In the genomic region with DNA sequence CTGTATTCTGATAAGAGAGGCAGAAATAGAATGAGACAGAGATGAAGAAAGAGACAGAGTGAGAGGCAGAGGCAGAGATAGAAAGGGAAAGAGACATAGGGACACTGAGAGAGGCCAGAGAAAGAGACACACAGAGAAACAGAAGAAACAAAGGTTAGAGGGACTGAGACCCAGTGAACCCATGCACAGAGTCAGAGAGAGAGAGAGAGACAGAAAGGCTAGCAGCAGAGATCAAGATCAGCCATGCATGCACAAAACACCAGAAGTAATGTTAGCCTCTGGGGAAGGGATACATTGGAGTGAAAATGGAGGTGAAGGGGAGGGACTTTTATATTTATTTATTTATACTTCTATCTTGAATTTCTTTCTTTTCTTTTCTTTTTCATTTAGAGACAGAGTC, we compare ENCODE assay signal across 12 cellular contexts. TPM values are rescaled to one million over a fixed set of nuclear protein-coding genes. Genes with fewer than 3 reads are reported as not detected.
DNase-seq lines count a peak whose midpoint lies in the region; ATAC-seq and TF ChIP-seq lines count a peak whose summit lies in the region.
"Had no signal": no experiment of that assay in that cellular context is flagged by ENCODE, and none has a peak within 500 bp of the region (broad histone marks: within the 10 kb centered on the region; RNA-seq: fewer than 3 reads in every experiment).

No MANE protein-coding gene starts in this region.

- peaks cover 0 to 9% (median 5%) of the 10 kb centered on the region in 5 donors for H3K27me3 Mint-ChIP-seq in naive thymus-derived CD4-positive, alpha-beta T cell

- peak; percentile 29 for DNase-seq in GM13977 (ENCODE audit: low spot score)
- peak; percentile 33 for DNase-seq in kidney glomerular epithelial cell (lab: John Stamatoyannopoulos, UW)
- DNase-seq in activated CD4-positive, alpha-beta T cell treated with anti-CD3 and anti-CD28 coated beads, Interleukin-2, amount 50 U/mL, for 48 hours: no peak
- DNase-seq in naive thymus-derived CD4-positive, alpha-beta T cell: no peak
- no peak for DNase-seq in NCI-H2081 (lab: John Stamatoyannopoulos, UW)
- DNase-seq: activated CD8-positive, alpha-beta memory T cell treated with anti-CD3 and anti-CD28 coated beads for 24 hours; BE2C; natural killer cell had no signal

- H3K27ac ChIP-seq in naive thymus-derived CD4-positive, alpha-beta T cell (ENCODE audit: low read depth, low read length): no peak overlapping the region

- no peaks in the 10 kb centered on the region for H3K9me3 ChIP-seq in naive thymus-derived CD4-positive, alpha-beta T cell (ENCODE audit: control insufficient read depth in 2 of 3, low read length in 3 of 3)
- H3K9me3 ChIP-seq: BE2C had no signal

- no peaks in the 10 kb centered on the region for H3K27me3 ChIP-seq in naive thymus-derived CD4-positive, alpha-beta T cell (ENCODE audit: control insufficient read depth in 2 of 2, insufficient read depth in 2 of 2, low read length in 2 of 2)
- H3K27me3 ChIP-seq: BE2C had no signal

- no peaks in the 10 kb centered on the region for H3K36me3 Mint-ChIP-seq in naive thymus-derived CD4-positive, alpha-beta T cell
- H3K36me3 Mint-ChIP-seq: natural killer cell had no signal

- intact Hi-C loops in naive thymus-derived CD4-positive, alpha-beta T cell (cut with micrococcal nuclease): no loop called here

- no peaks in the 10 kb centered on the region for H3K4me1 Mint-ChIP-seq in naive thymus-derived CD4-positive, alpha-beta T cell
- H3K4me1 Mint-ChIP-seq: natural killer cell had no signal

- CTCF ChIA-PET in naive thymus-derived CD4-positive, alpha-beta T cell (lab: Charles Lee): interaction anchor here (0.7 kb wide), 1 partner anchor 40 kb away, joined by 3 read pairs; no protein-coding TSS in a partner anchor

- H3K9me3 Mint-ChIP-seq in naive thymus-derived CD4-positive, alpha-beta T cell: no peaks in the 10 kb centered on the region
- H3K9me3 Mint-ChIP-seq: natural killer cell; T-helper 1 cell treated with Interleukin-12 subunit alpha and Interleukin-12 subunit beta and Interleukin-4 antibody, amounts not matched to agents 30 μg/mL and 1 μg/mL, for 36 hours had no signal

- no peak overlapping the region for H3K4me3 Mint-ChIP-seq in naive thymus-derived CD4-positive, alpha-beta T cell
- H3K4me3 Mint-ChIP-seq: natural killer cell; T-helper 1 cell treated with Interleukin-12 subunit alpha and Interleukin-12 subunit beta and Interleukin-4 antibody, amounts not matched to agents 30 μg/mL and 1 μg/mL, for 36 hours had no signal

- POLR2A ChIA-PET in naive thymus-derived CD4-positive, alpha-beta T cell (lab: Charles Lee): no interaction called here

- ATAC-seq in GM21447 (IDR thresholded peaks at IDR 0.05; ENCODE audit: unreplicated experiment) (peak; percentile 50), HG03432 (IDR thresholded peaks at IDR 0.05; ENCODE audit: unreplicated experiment) (peak; percentile 54), HG03457 (IDR thresholded peaks at IDR 0.05; ENCODE audit: unreplicated experiment) (no peak)
- ATAC-seq in naive thymus-derived CD4-positive, alpha-beta T cell: no peak
- ATAC-seq: natural killer cell had no signal

- H3K36me3 ChIP-seq in naive thymus-derived CD4-positive, alpha-beta T cell (ENCODE audit: control insufficient read depth in 2 of 3, insufficient read depth in 3 of 3, low read length in 3 of 3): no peaks in the 10 kb centered on the region
- H3K36me3 ChIP-seq: BE2C had no signal

- no peak for TF ChIP-seq CTCF in GM13977 (IDR thresholded peaks at IDR 0.05; ENCODE audit: extremely low read depth, insufficient read depth, missing control alignments)

- no peak overlapping the region for H3K4me3 ChIP-seq in naive thymus-derived CD4-positive, alpha-beta T cell (ENCODE audit: low read length)

- H3K27ac Mint-ChIP-seq in naive thymus-derived CD4-positive, alpha-beta T cell: no peak overlapping the region
- H3K27ac Mint-ChIP-seq: natural killer cell; T-helper 1 cell treated with Interleukin-12 subunit alpha and Interleukin-12 subunit beta and Interleukin-4 antibody, amounts not matched to agents 30 μg/mL and 1 μg/mL, for 36 hours had no signal

- no peaks in the 10 kb centered on the region for H3K4me1 ChIP-seq in naive thymus-derived CD4-positive, alpha-beta T cell (ENCODE audit: control insufficient read depth in 2 of 2, insufficient read depth in 2 of 2, low read length in 2 of 2)

- in situ Hi-C loops in GM13977 (cut with MboI; ENCODE audit: low pct_unique_long_range_greater_than_20kb, low sequenced_read_pairs, unreplicated experiment): no loop called here

RNA-seq across cellular contexts. Expression of gene SPARC, which starts 14.1 kb away (rescaled TPM):
- total RNA-seq in naive thymus-derived CD4-positive, alpha-beta T cell: 10 to 100 TPM in 1 of 5 experiments, 1 to 10 TPM in 1, under 1 TPM in 2, not detected in 1; 0.43 to 14.5 (median 1.4) TPM
- polyA plus RNA-seq in naive thymus-derived CD4-positive, alpha-beta T cell: under 1 TPM in 1 of 2 donors, not detected in 1; 0.30 TPM

RNA-seq across cellular contexts. Expression of gene ATOX1, which starts 57.6 kb away (rescaled TPM):
- total RNA-seq in naive thymus-derived CD4-positive, alpha-beta T cell: 10 to 100 TPM; 14.8 to 58.2 (median 29.6) TPM
- polyA plus RNA-seq in naive thymus-derived CD4-positive, alpha-beta T cell: 10 to 100 TPM; 44.7 to 71.1 TPM

Comparison
In these comparisons a context has a peak if more than half of its experiments do, and no peak if none do; other contexts are left out.
1. DNase-seq: peak in GM13977 (single experiment) and kidney glomerular epithelial cell (single experiment); none in activated CD4-positive, alpha-beta T cell treated with anti-CD3 and anti-CD28 coated beads, Interleukin-2, amount 50 U/mL, for 48 hours (0 of 2), naive thymus-derived CD4-positive, alpha-beta T cell (0 of 9) and NCI-H2081 (0 of 2).
2. ATAC-seq: peak in GM21447 (single experiment) and HG03432 (single experiment); none in HG03457 (single experiment) and naive thymus-derived CD4-positive, alpha-beta T cell (single experiment).